ENCODE assay signal across 8 cellular contexts in genomic region chr1:89198500-89199072, GRCh38. TPM values are rescaled to one million over a fixed set of nuclear protein-coding genes. Genes with fewer than 3 reads are reported as not detected.
DNase-seq lines count a peak whose midpoint lies in the region; ATAC-seq, FAIRE-seq and TF ChIP-seq lines count a peak whose summit lies in the region.

Gene GBP4, minus strand, starts transcription at chr1:89198942. Its CDS starts 108 bp downstream, at chr1:89198834.

- peaks cover 67 to 93% of the 10 kb centered on the region in 2 donors for H3K4me1 Mint-ChIP-seq in natural killer cell

- H3K79me2 ChIP-seq in endothelial cell of umbilical vein (ENCODE audit: control insufficient read depth, insufficient read depth, low read length) = no peaks in the 10 kb centered on the region

- no TSS peak for BruUV-seq in endothelial cell of umbilical vein (replicated peaks; lab: Mats Ljungman, UMichigan)

- H4K20me1 ChIP-seq in endothelial cell of umbilical vein (replicated peaks; ENCODE audit: control insufficient read depth, extremely low read depth, insufficient read depth, low read length) = no peaks in the 10 kb centered on the region

- H3K9me1 ChIP-seq in endothelial cell of umbilical vein (replicated peaks; ENCODE audit: control insufficient read depth, extremely low read depth, insufficient read depth, low read length) = no peaks in the 10 kb centered on the region

- peak within 1 kb of the TSS; percentile 90 for H3K4me2 ChIP-seq in endothelial cell of umbilical vein (ENCODE audit: insufficient read depth, low read length)

- POLR2A ChIA-PET in endothelial cell of umbilical vein (lab: Charles Lee) = no interaction called here

- CTCF ChIA-PET in endothelial cell of umbilical vein (lab: Charles Lee) = interaction anchor here (1.1 kb wide), 1 partner anchor 113 kb away, joined by 4 read pairs; no protein-coding TSS in a partner anchor

- dilution Hi-C loops in endothelial cell of umbilical vein (cut with MboI; ENCODE audit: extremely low pct_ligation_motif_present, low sequenced_read_pairs) = no loop called here

- peak within 1 kb of the TSS; percentile 95 for H2AFZ ChIP-seq in endothelial cell of umbilical vein (ENCODE audit: low read depth, low read length)

- ATAC-seq in GM19351 (IDR thresholded peaks at IDR 0.05; ENCODE audit: unreplicated experiment) (peak; percentile 42), natural killer cell (peak; percentile 70 to 80 (median 72))

- peak within 1 kb of the TSS; percentile 89 for H3K4me3 Mint-ChIP-seq in natural killer cell

- peaks cover 2 to 3% of the 10 kb centered on the region in 2 experiments for H3K27me3 ChIP-seq in endothelial cell of umbilical vein (ENCODE audit: control insufficient read depth in 2 of 2, insufficient read depth in 2 of 2, low read length in 2 of 2)

- no peaks in the 10 kb centered on the region for H3K27me3 Mint-ChIP-seq in natural killer cell (ENCODE audit: low read depth in 2 of 2)

- TF ChIP-seq CTCF in endothelial cell of umbilical vein (IDR thresholded peaks at IDR 0.05; ENCODE audit: extremely low read depth in 1 of 2, insufficient read depth in 1 of 2, low read depth in 1 of 2, low read length in 2 of 2) (no peak), natural killer cell (IDR thresholded peaks at IDR 0.05) (no peak)

- no peak for FAIRE-seq in endothelial cell of umbilical vein (lab: Jason Lieb, UNC)

- peak within 1 kb of the TSS; percentile 25 to 72 (median 53) for H3K4me3 ChIP-seq in endothelial cell of umbilical vein (replicated peaks in 1 of 3; ENCODE audit: insufficient read depth in 1 of 3, low read depth in 1 of 3, low read length in 3 of 3)

- TF ChIP-seq POLR2A in endothelial cell of umbilical vein (IDR thresholded peaks at IDR 0.05; ENCODE audit: low read depth, low read length) = no peak

- no peaks in the 10 kb centered on the region for H3K9me3 Mint-ChIP-seq in natural killer cell

- DNase-seq in AG08396 (ENCODE audit: low spot score) (peak; percentile 20), HPDE6-E6E7 (ENCODE audit: extremely low spot score) (peak; percentile 31), endothelial cell of umbilical vein (ENCODE audit: low read depth, low spot score) (peak; percentile 64), natural killer cell (peak; percentile 40), stromal cell of bone marrow (ENCODE audit: low read depth) (peak; percentile 15), DMS79 treated with DMSO at 0.1 percent for 48 hours (lab: John Stamatoyannopoulos, UW) (no peak)
- DNase-seq in activated CD8-positive, alpha-beta memory T cell treated with anti-CD3 and anti-CD28 coated beads for 24 hours = peak; percentile 78

- no peaks in the 10 kb centered on the region for H3K9me3 ChIP-seq in endothelial cell of umbilical vein (replicated peaks; ENCODE audit: control insufficient read depth, insufficient read depth, low read length)

- no peak within 1 kb of the TSS for H3K27ac ChIP-seq in endothelial cell of umbilical vein (ENCODE audit: insufficient read depth, low read depth, low read length)

- H3K36me3 Mint-ChIP-seq in natural killer cell = peaks cover 18% of the 10 kb centered on the region

- no peak within 1 kb of the TSS for H3K9ac ChIP-seq in endothelial cell of umbilical vein (replicated peaks; ENCODE audit: extremely low read depth, insufficient read depth, low read length)

- no peaks in the 10 kb centered on the region for H3K36me3 ChIP-seq in endothelial cell of umbilical vein (ENCODE audit: control insufficient read depth in 2 of 2, extremely low read depth in 1 of 2, insufficient read depth in 2 of 2, low read length in 2 of 2)

- peaks cover 12% of the 10 kb centered on the region for H3K4me1 ChIP-seq in endothelial cell of umbilical vein (ENCODE audit: control insufficient read depth, extremely low read depth, insufficient read depth, low read length)

- H3K27ac Mint-ChIP-seq in natural killer cell = peak within 1 kb of the TSS; percentile 91 to 99

- intact Hi-C loops in endothelial cell of umbilical vein (cut with micrococcal nuclease) = no loop called here
- intact Hi-C loops in natural killer cell (cut with micrococcal nuclease) = loop anchor here (1.0 to 2.0 kb wide), 3 partner anchors 61 to 160 kb away; partner anchors contain the start of gene GBP5

TF ChIP-seq in endothelial cell of umbilical vein, 7 proteins besides CTCF, POLR2A, EP300 and RAD21:
- TF ChIP-seq GATA2 (IDR thresholded peaks at IDR 0.05; ENCODE audit: insufficient read depth, insufficient read length, low read depth, low read length) (no peak), EZH2 (IDR thresholded peaks at IDR 0.05; ENCODE audit: borderline replicate concordance, low read depth, low read length, severe bottlenecking) (no peak), MYC (IDR thresholded peaks at IDR 0.05; ENCODE audit: low read depth, low read length) (no peak), MAX (IDR thresholded peaks at IDR 0.05; ENCODE audit: insufficient read depth, insufficient read length) (no peak), FOS (IDR thresholded peaks at IDR 0.05; ENCODE audit: borderline replicate concordance, insufficient read depth, low read length) (no peak), JUN (IDR thresholded peaks at IDR 0.05; ENCODE audit: borderline replicate concordance, insufficient read depth, insufficient read length, low read depth) (no peak), POLR2AphosphoS5 (IDR thresholded peaks at IDR 0.05; ENCODE audit: insufficient read depth, low read depth, low read length) (no peak)

RNA-seq across cellular contexts. Expression of gene GBP4, which starts in this region (rescaled TPM):
- total RNA-seq in endothelial cell of umbilical vein (1.7 and 7.6 TPM in 2 replicates), natural killer cell (10 to 100 TPM; 39.1 to 62.1 (median 45.6) TPM)
- 1.7 and 1.9 TPM in 2 replicates for polyA plus RNA-seq in endothelial cell of umbilical vein
- 1.0 and 1.6 TPM in 2 replicates for polyA plus RNA-seq in endothelial cell of umbilical vein (2011; cell fraction: cytosol; rRNA removed)
- 0.97 and 1.2 TPM in 2 replicates for polyA plus RNA-seq in endothelial cell of umbilical vein (2011; cell fraction: nucleus; rRNA removed)
- 0.20 TPM in 1 of 2 replicates, not detected in the other for polyA plus RNA-seq in endothelial cell of umbilical vein (2012)
- 2.8 and 3.3 TPM in 2 replicates for polyA minus RNA-seq in endothelial cell of umbilical vein
- not detected for polyA minus RNA-seq in endothelial cell of umbilical vein (2011; cell fraction: cytosol; rRNA and poly(A)+ RNA removed)
- 0.58 and 1.4 TPM in 2 replicates for polyA minus RNA-seq in endothelial cell of umbilical vein (2011; cell fraction: nucleus; rRNA and poly(A)+ RNA removed)
